8 cellular contexts compared by ENCODE assay signal in the genomic region with DNA sequence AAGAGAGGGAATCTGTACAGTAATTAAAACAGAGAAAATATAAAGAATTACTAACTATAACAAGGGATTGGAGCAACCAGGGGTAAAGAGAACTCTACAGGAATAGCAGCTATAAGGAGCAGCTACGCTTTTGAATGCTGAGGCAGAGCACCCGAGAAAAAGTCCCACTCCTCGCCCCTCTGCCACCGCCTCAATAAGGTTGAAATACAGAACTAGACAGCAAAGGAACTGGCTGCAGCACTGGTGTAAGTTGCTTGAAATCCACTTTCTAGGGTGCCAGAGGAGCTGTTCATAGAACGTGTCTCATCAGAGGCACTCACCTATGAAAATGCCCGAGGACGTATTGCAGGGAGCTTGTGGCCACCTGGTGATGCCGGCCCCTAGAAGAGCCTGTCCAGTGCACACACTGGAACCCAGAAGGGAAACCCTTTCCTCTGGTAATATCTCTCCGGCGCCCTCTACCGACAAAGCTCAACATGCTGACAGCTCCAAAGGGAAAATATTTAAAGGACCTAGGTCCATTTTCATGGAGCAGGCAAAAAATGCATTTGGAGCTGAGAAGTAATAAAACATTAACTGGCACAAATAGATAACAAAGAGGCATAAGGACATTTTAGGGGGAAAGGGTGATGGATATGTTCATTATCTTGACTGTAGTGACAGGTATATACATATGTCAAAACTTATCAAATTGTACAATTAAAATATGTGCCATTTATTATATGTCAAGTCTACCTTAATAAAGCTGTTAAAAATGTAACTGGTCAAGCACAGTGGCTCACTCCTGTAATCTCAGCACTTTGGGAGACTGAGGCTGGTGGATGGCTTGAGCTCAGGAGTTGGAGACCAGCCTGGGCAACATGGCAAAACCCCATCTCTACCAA.
A peak's percentile ranks its signal among the peaks of the same experiment; 100 is the strongest.
DNase-seq lines count a peak whose midpoint lies in the region; ATAC-seq, FAIRE-seq and TF ChIP-seq lines count a peak whose summit lies in the region.

No MANE protein-coding gene starts in this region.

- CTCF ChIA-PET in K562 (lab: Yijun Ruan, JAX; ENCODE audit: low intra/inter-chr PET ratio) = interaction anchor here (0.6 to 1.4 kb wide), 2 partner anchors 12 to 61 kb away, joined by 3 read pairs; no protein-coding TSS in a partner anchor

- H3K27ac ChIP-seq in K562 (ENCODE audit: extremely low read depth, low read depth, low read length) = no peak overlapping the region
- H3K27ac ChIP-seq in kidney (ENCODE audit: low read depth in 2 of 2, low read length in 2 of 2) = no peak overlapping the region

- no peaks in the 10 kb centered on the region for H3K27me3 ChIP-seq in K562 (ENCODE audit: control insufficient read depth in 2 of 2, insufficient read depth in 2 of 2, low read length in 2 of 2)

- no peak overlapping the region for H3K4me2 ChIP-seq in K562 (ENCODE audit: insufficient read depth, low read length)

- H3K9me3 ChIP-seq in K562 (replicated peaks; ENCODE audit: control insufficient read depth, insufficient read depth, low read depth, low read length) (no peaks in the 10 kb centered on the region), kidney (ENCODE audit: control insufficient read depth in 1 of 2, low read length in 2 of 2) (no peaks in the 10 kb centered on the region)

- H3K9ac ChIP-seq in K562 (ENCODE audit: insufficient read depth in 1 of 2, low read depth in 2 of 2, low read length in 2 of 2) (no peak overlapping the region), kidney (ENCODE audit: low read length in 2 of 2) (no peak overlapping the region)

- no peak for FAIRE-seq in D721Med (lab: Jason Lieb, UNC)
- peak; percentile 76 for FAIRE-seq in K562 (lab: Jason Lieb, UNC)
- FAIRE-seq in kidney (lab: Jason Lieb, UNC) = no peak

- H2AFZ ChIP-seq in K562 (ENCODE audit: low read depth, low read length) = no peak overlapping the region

- intact Hi-C loops in K562 (cut with micrococcal nuclease) (no loop called here), kidney (cut with DNase I) (no loop called here)

- in situ Hi-C loops in K562 (cut with MboI) = no loop called here

- no peaks in the 10 kb centered on the region for H3K9me1 ChIP-seq in K562 (ENCODE audit: control insufficient read depth, insufficient read depth, low read length)

- H3K4me3 ChIP-seq in K562 (no peak overlapping the region), kidney (ENCODE audit: low read length in 2 of 2) (no peak overlapping the region)

- no peak for TF ChIP-seq EP300 in K562 (IDR thresholded peaks at IDR 0.05; ENCODE audit: low read length)

- no TSS peak for BruUV-seq in K562 (replicated peaks; lab: Mats Ljungman, UMichigan)

- DNase-seq in D721Med (ENCODE audit: insufficient read length, low spot score) = no peak
- DNase-seq in HT-29 (ENCODE audit: low spot score) = peak; percentile 84
- DNase-seq in RPMI7951 (ENCODE audit: low read depth) = peak; percentile 71
- DNase-seq in K562 (ENCODE audit: extremely low read depth in 1 of 4, low spot score in 3 of 4) = peak; percentile 11 to 66 (median 30)
- DNase-seq in kidney = peak; percentile 81
- DNase-seq in stimulated activated CD4-positive, alpha-beta T cell treated with anti-CD3 and anti-CD28 coated beads, Interleukin-4, amount 100 ng/mL, for 48 hours (ENCODE audit: low read depth in 2 of 2) = peak; percentile 29 to 32

- peak; percentile 32 to 56; a peak in 2 of 4 replicates for TF ChIP-seq RAD21 in K562 (CRISPR knock-in tag; conservative IDR thresholded peaks at IDR 0.05 in 1 of 2, IDR thresholded peaks at IDR 0.05 in 1 of 2)

- peak; percentile 60 for TF ChIP-seq CTCF in D721Med (IDR thresholded peaks at IDR 0.05; ENCODE audit: insufficient read depth, missing control alignments)
- TF ChIP-seq CTCF in K562 (IDR thresholded peaks at IDR 0.05 in 2 of 3, conservative IDR thresholded peaks at IDR 0.05 in 1 of 3; ENCODE audit: insufficient read depth in 2 of 3, low read depth in 1 of 3, low read length in 3 of 3) = peak; percentile 56 to 70 (median 63)
- TF ChIP-seq CTCF in kidney (IDR thresholded peaks at IDR 0.05; ENCODE audit: borderline replicate concordance, extremely low read depth, insufficient read depth) = peak; percentile 42

- POLR2A ChIA-PET in K562 (lab: Yijun Ruan, JAX) = interaction anchor here (0.8 kb wide), 1 partner anchor 10 kb away, joined by 3 read pairs; no protein-coding TSS in a partner anchor

- H3K36me3 ChIP-seq in K562 (ENCODE audit: control insufficient read depth, insufficient read depth, low read length) (no peaks in the 10 kb centered on the region), kidney (ENCODE audit: control insufficient read depth in 1 of 2, insufficient read depth in 2 of 2, low read length in 2 of 2) (no peaks in the 10 kb centered on the region)

- TF ChIP-seq POLR2A in K562 (conservative IDR thresholded peaks at IDR 0.05) = no peak

- ATAC-seq in GM19043 (IDR thresholded peaks at IDR 0.05; ENCODE audit: low read depth, unreplicated experiment) (peak; percentile 58), K562 (peak; percentile 94), GM18873 (IDR thresholded peaks at IDR 0.05; ENCODE audit: low FRiP score, unreplicated experiment) (no peak)

- H4K20me1 ChIP-seq in K562 (replicated peaks; ENCODE audit: control insufficient read depth, insufficient read depth, low read length) = no peaks in the 10 kb centered on the region

- H3K4me1 ChIP-seq in K562 (replicated peaks in 1 of 2; ENCODE audit: control insufficient read depth in 2 of 2, insufficient read depth in 2 of 2, low read length in 2 of 2) = no peaks in the 10 kb centered on the region
- H3K4me1 ChIP-seq in kidney (ENCODE audit: control insufficient read depth in 1 of 2, insufficient read depth in 1 of 2, low read depth in 1 of 2, low read length in 2 of 2) = no peaks in the 10 kb centered on the region

- 0% methylated on average over 11 of the region's 11 CpGs for WGBS in K562 (ENCODE audit: insufficient coverage, low coverage, missing lambda C conversion rate)

- H3K79me2 ChIP-seq in K562 (ENCODE audit: control insufficient read depth, insufficient read depth, low read length) = no peaks in the 10 kb centered on the region

TF ChIP-seq in K562, 482 proteins besides CTCF, POLR2A, EP300 and RAD21 (continues in another document):
- TF ChIP-seq SMC3 (conservative IDR thresholded peaks at IDR 0.05; ENCODE audit: insufficient read depth, low read depth, low read length) = 0 out of 2 replicates have a peak, but pooled peaks have one; percentile 17
